11 cellular contexts compared by ENCODE assay signal in genomic region chr2:200966770-200967169, GRCh38. TPM values are rescaled to one million over a fixed set of nuclear protein-coding genes. Genes with fewer than 3 reads are reported as not detected.
A peak's percentile ranks its signal among the peaks of the same experiment; 100 is the strongest.
DNase-seq lines count a peak whose midpoint lies in the region; ATAC-seq, FAIRE-seq and TF ChIP-seq lines count a peak whose summit lies in the region.
"Had no signal": no experiment of that assay in that cellular context is flagged by ENCODE, and none has a peak within 500 bp of the region (broad histone marks: within the 10 kb centered on the region; RNA-seq: fewer than 3 reads in every experiment).

No MANE protein-coding gene starts in this region.

- TF ChIP-seq POLR2A in H54 (IDR thresholded peaks at IDR 0.05; ENCODE audit: low read depth, low read length) = no peak

- CTCF ChIA-PET in CD8-positive, alpha-beta T cell (lab: Charles Lee) = interaction anchor here (0.6 to 1.6 kb wide), 3 partner anchors 95 to 191 kb away, joined by 3 to 12 read pairs (median 3); no protein-coding TSS in a partner anchor

- no peak for DNase-seq in CD8-positive, alpha-beta T cell
- DNase-seq in H54 (ENCODE audit: insufficient read length, low spot score) (peak; percentile 41), SJCRH30 (peak; percentile 38 to 63), kidney tubule cell (ENCODE audit: low spot score) (peak; percentile 46), mesenteric fat pad (ENCODE audit: low spot score) (no peak), hypothalamus (lab: John Stamatoyannopoulos, UW) (no peak), psoas muscle (no peak)
- DNase-seq in activated naive CD4-positive, alpha-beta T cell treated with Interleukin-2 at 50 U/mL for 16 hours = no peak
- DNase-seq: nucleus accumbens had no signal

- peak; percentile 95 for FAIRE-seq in H54 (lab: Jason Lieb, UNC)

- H3K4me3 ChIP-seq in CD8-positive, alpha-beta T cell (ENCODE audit: low read depth, low read length) = no peak overlapping the region
- H3K4me3 ChIP-seq in SJCRH30 = no peak overlapping the region
- no peak overlapping the region for H3K4me3 ChIP-seq in psoas muscle
- H3K4me3 ChIP-seq: thoracic aorta had no signal

- H3K27me3 Mint-ChIP-seq in CD8-positive, alpha-beta T cell (ENCODE audit: low read depth) = no peaks in the 10 kb centered on the region
- H3K27me3 Mint-ChIP-seq: dendritic cell treated with granulocyte-macrophage colony-stimulating factor and Interleukin-4, amounts not matched to agents 40 ng/mL and 50 ng/mL, for 4 days had no signal

- ATAC-seq in CD8-positive, alpha-beta T cell = no peak
- ATAC-seq in psoas muscle = no peak

- H3K36me3 ChIP-seq in CD8-positive, alpha-beta T cell (ENCODE audit: insufficient read depth, low read length) = no peaks in the 10 kb centered on the region
- H3K36me3 ChIP-seq in SJCRH30 = no peaks in the 10 kb centered on the region; the same call in 1 of the 2 replicates
- no peaks in the 10 kb centered on the region for H3K36me3 ChIP-seq in psoas muscle (ENCODE audit: insufficient read depth in 1 of 2, low read depth in 1 of 2)

- peaks cover 14% of the 10 kb centered on the region for H3K36me3 Mint-ChIP-seq in CD8-positive, alpha-beta T cell

- peaks cover 29% of the 10 kb centered on the region for H3K4me1 ChIP-seq in CD8-positive, alpha-beta T cell (ENCODE audit: insufficient read depth, low read length)
- H3K4me1 ChIP-seq in SJCRH30 = peaks cover 15% of the 10 kb centered on the region
- H3K4me1 ChIP-seq in psoas muscle = peaks cover 15% of the 10 kb centered on the region

- H3K27ac ChIP-seq in CD8-positive, alpha-beta T cell (ENCODE audit: low read depth, low read length) = no peak overlapping the region
- H3K27ac ChIP-seq in SJCRH30 (no peak overlapping the region), psoas muscle (no peak overlapping the region)
- H3K27ac ChIP-seq: thoracic aorta had no signal

- intact Hi-C loops in CD8-positive, alpha-beta T cell (cut with DNase I, micrococcal nuclease) = loop anchor here (5.0 to 10.0 kb wide), 3 partner anchors 188 to 678 kb away; partner anchors contain the start of gene TMEM237 (in 2 of the 2)
- intact Hi-C loops in psoas muscle (cut with DNase I) = loop anchor here in 1 of 2 donors (10.0 kb wide), 1 partner anchor 208 kb away; no protein-coding TSS in a partner anchor

- peaks cover 42% of the 10 kb centered on the region for H3K4me1 Mint-ChIP-seq in CD8-positive, alpha-beta T cell (ENCODE audit: low read depth)

- no peaks in the 10 kb centered on the region for H3K9me3 Mint-ChIP-seq in CD8-positive, alpha-beta T cell
- H3K9me3 Mint-ChIP-seq: dendritic cell treated with granulocyte-macrophage colony-stimulating factor and Interleukin-4, amounts not matched to agents 40 ng/mL and 50 ng/mL, for 4 days had no signal

- no peaks in the 10 kb centered on the region for H3K27me3 ChIP-seq in CD8-positive, alpha-beta T cell (ENCODE audit: insufficient read depth, low read length)
- H3K27me3 ChIP-seq in SJCRH30 (no peaks in the 10 kb centered on the region), psoas muscle (ENCODE audit: insufficient read depth in 3 of 3, low read length in 2 of 3) (no peaks in the 10 kb centered on the region)

- H3K9me3 ChIP-seq in CD8-positive, alpha-beta T cell (ENCODE audit: low read length) = no peaks in the 10 kb centered on the region
- H3K9me3 ChIP-seq in SJCRH30 (replicated peaks) = no peaks in the 10 kb centered on the region
- no peaks in the 10 kb centered on the region for H3K9me3 ChIP-seq in psoas muscle
- H3K9me3 ChIP-seq: thoracic aorta had no signal

- WGBS in psoas muscle, 3 donors = 44 to 56% (median 53%) methylated on average over 4 of the region's 4 CpGs

- POLR2A ChIA-PET in CD8-positive, alpha-beta T cell (lab: Charles Lee) = interaction anchor here (1.0 kb wide), 1 partner anchor 105 kb away, joined by 3 read pairs; the partner anchor contains the start of gene NDUFB3

- TF ChIP-seq CTCF in CD8-positive, alpha-beta T cell (IDR thresholded peaks at IDR 0.05) = no peak
- TF ChIP-seq CTCF in psoas muscle (IDR thresholded peaks at IDR 0.05) = no peak

- peak overlapping the region; percentile 38 for H3K27ac Mint-ChIP-seq in CD8-positive, alpha-beta T cell
- H3K27ac Mint-ChIP-seq: dendritic cell treated with granulocyte-macrophage colony-stimulating factor and Interleukin-4, amounts not matched to agents 40 ng/mL and 50 ng/mL, for 4 days had no signal

- H3K4me3 Mint-ChIP-seq in CD8-positive, alpha-beta T cell = no peak overlapping the region
- H3K4me3 Mint-ChIP-seq: dendritic cell treated with granulocyte-macrophage colony-stimulating factor and Interleukin-4, amounts not matched to agents 40 ng/mL and 50 ng/mL, for 4 days had no signal

RNA-seq across cellular contexts. Expression of gene ORC2, which starts 3.3 kb away (rescaled TPM):
- total RNA-seq in CD8-positive, alpha-beta T cell = 10 to 100 TPM; 17.7 to 21.3 TPM
- total RNA-seq in SJCRH30 (2014; rRNA removed; shearing (Covaris generic)) = 23.5 and 27.5 TPM in 2 replicates
- total RNA-seq in mesenteric fat pad (25.2 TPM), psoas muscle (10 to 100 TPM in 3 of 4 donors, 1 to 10 TPM in 1; 7.1 to 17.7 (median 12.4) TPM)
- polyA plus RNA-seq in psoas muscle = 1 to 10 TPM; 3.3 to 5.7 (median 5.2) TPM

Comparison
In these comparisons a context has a peak if more than half of its experiments do, and no peak if none do; other contexts are left out.
1. DNase-seq: peak in H54 (single experiment), SJCRH30 (2 of 2) and kidney tubule cell (single experiment); none in CD8-positive, alpha-beta T cell (0 of 7), mesenteric fat pad (single experiment), activated naive CD4-positive, alpha-beta T cell treated with Interleukin-2 at 50 U/mL for 16 hours (single experiment), hypothalamus (0 of 51) and psoas muscle (0 of 2).